Comparison of ENCODE assay signal across 15 cellular contexts in the genomic region with DNA sequence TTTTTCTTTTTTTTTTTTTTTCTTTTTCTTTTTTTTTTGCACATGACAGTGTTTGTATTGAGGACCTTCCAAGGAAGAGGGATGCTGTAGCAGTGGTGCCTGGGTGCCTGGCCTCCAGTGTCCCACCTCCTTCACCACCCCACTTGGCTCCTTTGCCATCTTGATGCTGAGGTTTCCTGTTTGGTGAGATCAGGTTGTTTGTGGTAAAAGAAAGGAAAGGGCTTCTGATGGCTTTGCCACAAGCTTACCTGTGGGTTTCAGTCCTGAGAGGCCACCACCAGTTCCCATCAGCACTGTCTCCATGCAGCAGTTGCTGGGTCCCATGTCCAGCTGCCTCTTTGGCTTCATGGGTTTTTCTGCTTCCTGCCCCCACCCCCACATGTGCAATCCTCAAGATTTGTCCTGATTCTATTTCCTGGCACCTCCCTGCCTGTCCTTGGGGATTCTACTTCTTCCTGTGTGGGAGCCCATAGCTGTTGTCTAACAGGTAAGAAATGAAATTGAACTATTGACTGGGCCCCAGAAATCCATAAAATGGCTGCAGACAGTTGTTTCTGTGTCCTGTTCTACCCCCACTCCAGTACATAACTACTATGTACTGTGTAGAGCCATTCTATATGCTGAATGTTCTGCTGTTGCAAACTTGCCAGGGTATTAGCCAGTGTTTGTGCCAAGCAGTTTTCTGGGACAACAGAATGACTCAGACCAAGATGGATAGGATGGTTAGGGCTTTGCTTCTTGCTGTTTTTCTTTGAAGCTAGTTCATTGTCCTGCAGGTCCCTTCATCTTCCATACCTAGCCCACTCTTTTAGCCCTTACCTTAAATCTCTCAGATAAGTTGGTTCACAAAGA. TPM values are rescaled to one million over a fixed set of nuclear protein-coding genes. Genes with fewer than 3 reads are reported as not detected.
DNase-seq lines count a peak whose midpoint lies in the region; ATAC-seq and TF ChIP-seq lines count a peak whose summit lies in the region.
"Had no signal": no experiment of that assay in that cellular context is flagged by ENCODE, and none has a peak within 500 bp of the region (broad histone marks: within the 10 kb centered on the region; RNA-seq: fewer than 3 reads in every experiment).

No MANE protein-coding gene starts in this region.

- no peaks in the 10 kb centered on the region for H3K9me3 ChIP-seq in endodermal cell (ENCODE audit: control insufficient read depth, low read length)
- H3K9me3 ChIP-seq: heart right ventricle, ovary, testis had no signal

- no peak overlapping the region for H3K9ac ChIP-seq in endodermal cell (ENCODE audit: extremely low read depth, low read length, poor library complexity, severe bottlenecking)

- peaks cover 71% of the 10 kb centered on the region for H3K36me3 ChIP-seq in endodermal cell (ENCODE audit: control insufficient read depth, insufficient read depth, low read length)
- H3K36me3 ChIP-seq: ovary had no signal

- ATAC-seq in activated naive CD4-positive, alpha-beta T cell treated with anti-CD3 and anti-CD28 coated beads, Interleukin-2, amount 50 U/mL, for 72 hours: no peak
- ATAC-seq in Right ventricle myocardium superior (ENCODE audit: poor library complexity) (no peak), GM19324 (IDR thresholded peaks at IDR 0.05; ENCODE audit: low FRiP score, unreplicated experiment) (no peak), HG02678 (IDR thresholded peaks at IDR 0.05; ENCODE audit: unreplicated experiment) (no peak)
- ATAC-seq: heart right ventricle had no signal

- peaks cover 51 to 57% of the 10 kb centered on the region in 2 donors for H3K36me3 Mint-ChIP-seq in activated naive CD4-positive, alpha-beta T cell treated with anti-CD3 and anti-CD28 coated beads, Interleukin-2, amount 50 U/mL, for 72 hours
- H3K36me3 Mint-ChIP-seq in activated naive CD4-positive, alpha-beta T cell treated with anti-CD3 and anti-CD28 coated beads for 36 hours (ENCODE audit: low read depth): peaks cover 46% of the 10 kb centered on the region
- H3K36me3 Mint-ChIP-seq in T-helper 2 cell treated with Interferon-gamma antibody and Interleukin-4, amounts not matched to agents 5 μg/mL and 100 μg/mL, for 36 hours (ENCODE audit: low read depth): peaks cover 64% of the 10 kb centered on the region
- H3K36me3 Mint-ChIP-seq in endodermal cell (ENCODE audit: low read depth): peaks cover 62% of the 10 kb centered on the region

- DNase-seq in activated naive CD4-positive, alpha-beta T cell treated with anti-CD3 and anti-CD28 coated beads, Interleukin-2, amount 50 U/mL, for 72 hours (ENCODE audit: low spot score in 2 of 2): no peak
- DNase-seq in activated naive CD4-positive, alpha-beta T cell treated with anti-CD3 and anti-CD28 coated beads for 36 hours: no peak
- DNase-seq in T-helper 2 cell treated with Interferon-gamma antibody and Interleukin-4, amounts not matched to agents 5 μg/mL and 100 μg/mL, for 36 hours (ENCODE audit: low spot score): no peak
- no peak for DNase-seq in endodermal cell
- peak; percentile 39 for DNase-seq in superior temporal gyrus (ENCODE audit: extremely low spot score)
- no peak for DNase-seq in Right ventricle myocardium superior
- DNase-seq: effector CD4-positive, alpha-beta T cell; heart right ventricle; NCI-H2081; OCI-M1; ovary; testis had no signal

- CTCF ChIA-PET in activated naive CD4-positive, alpha-beta T cell treated with anti-CD3 and anti-CD28 coated beads for 36 hours (lab: Charles Lee): interaction anchor here (0.6 kb wide), 1 partner anchor 87 kb away, joined by 3 read pairs; no protein-coding TSS in a partner anchor

- intact Hi-C loops in activated naive CD4-positive, alpha-beta T cell treated with anti-CD3 and anti-CD28 coated beads for 36 hours (cut with micrococcal nuclease): no loop called here
- intact Hi-C loops in Right ventricle myocardium superior (cut with DNase I): no loop called here

- H3K4me3 ChIP-seq in endodermal cell (ENCODE audit: low read length): no peak overlapping the region
- H3K4me3 ChIP-seq: heart right ventricle, lung, ovary, testis had no signal

- H3K4me1 Mint-ChIP-seq in activated naive CD4-positive, alpha-beta T cell treated with anti-CD3 and anti-CD28 coated beads for 36 hours (ENCODE audit: low read depth): peaks cover 45% of the 10 kb centered on the region
- H3K4me1 Mint-ChIP-seq in T-helper 2 cell treated with Interferon-gamma antibody and Interleukin-4, amounts not matched to agents 5 μg/mL and 100 μg/mL, for 36 hours (ENCODE audit: low read depth): peaks cover 47% of the 10 kb centered on the region
- H3K4me1 Mint-ChIP-seq in endodermal cell: peaks cover 10% of the 10 kb centered on the region

- H3K4me1 ChIP-seq in endodermal cell (ENCODE audit: control insufficient read depth, insufficient read depth, low read length): no peaks in the 10 kb centered on the region

- no peaks in the 10 kb centered on the region for H3K27me3 ChIP-seq in endodermal cell (ENCODE audit: control insufficient read depth, insufficient read depth, low read length, poor library complexity, severe bottlenecking)
- H3K27me3 ChIP-seq: heart right ventricle, ovary, testis had no signal

- peak overlapping the region; percentile 67 to 86 for H3K27ac Mint-ChIP-seq in activated naive CD4-positive, alpha-beta T cell treated with anti-CD3 and anti-CD28 coated beads, Interleukin-2, amount 50 U/mL, for 72 hours
- H3K27ac Mint-ChIP-seq in activated naive CD4-positive, alpha-beta T cell treated with anti-CD3 and anti-CD28 coated beads for 36 hours: no peak overlapping the region
- peak overlapping the region; percentile 49 for H3K27ac Mint-ChIP-seq in T-helper 2 cell treated with Interferon-gamma antibody and Interleukin-4, amounts not matched to agents 5 μg/mL and 100 μg/mL, for 36 hours
- peak overlapping the region; percentile 59 for H3K27ac Mint-ChIP-seq in endodermal cell

- no peak overlapping the region for H3K27ac ChIP-seq in endodermal cell (ENCODE audit: low read depth, low read length)
- H3K27ac ChIP-seq: ovary, testis had no signal

- no peak for TF ChIP-seq CTCF in endodermal cell (conservative IDR thresholded peaks at IDR 0.05)

- no peaks in the 10 kb centered on the region for H3K9me3 Mint-ChIP-seq in activated naive CD4-positive, alpha-beta T cell treated with anti-CD3 and anti-CD28 coated beads, Interleukin-2, amount 50 U/mL, for 72 hours
- no peaks in the 10 kb centered on the region for H3K9me3 Mint-ChIP-seq in activated naive CD4-positive, alpha-beta T cell treated with anti-CD3 and anti-CD28 coated beads for 36 hours
- no peaks in the 10 kb centered on the region for H3K9me3 Mint-ChIP-seq in T-helper 2 cell treated with Interferon-gamma antibody and Interleukin-4, amounts not matched to agents 5 μg/mL and 100 μg/mL, for 36 hours
- H3K9me3 Mint-ChIP-seq in endodermal cell: no peaks in the 10 kb centered on the region

- no peaks in the 10 kb centered on the region for H3K27me3 Mint-ChIP-seq in activated naive CD4-positive, alpha-beta T cell treated with anti-CD3 and anti-CD28 coated beads for 36 hours (ENCODE audit: low read depth)
- no peaks in the 10 kb centered on the region for H3K27me3 Mint-ChIP-seq in T-helper 2 cell treated with Interferon-gamma antibody and Interleukin-4, amounts not matched to agents 5 μg/mL and 100 μg/mL, for 36 hours (ENCODE audit: low read depth)
- no peaks in the 10 kb centered on the region for H3K27me3 Mint-ChIP-seq in endodermal cell (ENCODE audit: insufficient read depth)

- no peak overlapping the region for H3K4me3 Mint-ChIP-seq in activated naive CD4-positive, alpha-beta T cell treated with anti-CD3 and anti-CD28 coated beads for 36 hours
- H3K4me3 Mint-ChIP-seq in T-helper 2 cell treated with Interferon-gamma antibody and Interleukin-4, amounts not matched to agents 5 μg/mL and 100 μg/mL, for 36 hours: peak overlapping the region; percentile 67
- H3K4me3 Mint-ChIP-seq in endodermal cell: no peak overlapping the region

RNA-seq across cellular contexts. Expression of a gene that starts 4.2 kb away (rescaled TPM):
- 10 to 100 TPM; 20.8 to 24.9 TPM for total RNA-seq in activated naive CD4-positive, alpha-beta T cell treated with anti-CD3 and anti-CD28 coated beads, Interleukin-2, amount 50 U/mL, for 72 hours
- total RNA-seq in activated naive CD4-positive, alpha-beta T cell treated with anti-CD3 and anti-CD28 coated beads for 36 hours: 10 to 100 TPM; 13.1 to 14.8 TPM
- 10 to 100 TPM in 1 of 2 donors, 1 to 10 TPM in 1; 9.2 to 11.1 TPM for total RNA-seq in endodermal cell
- polyA plus RNA-seq in endodermal cell (2013, experiment 1 of 2): 26.3 TPM
- polyA plus RNA-seq in endodermal cell (2013, experiment 2 of 2): 22.7 TPM
- total RNA-seq in Right ventricle myocardium superior: 25.0 TPM

RNA-seq across cellular contexts. Expression of a gene that starts 9.3 kb away (rescaled TPM):
- 1 to 10 TPM; 4.6 to 7.2 TPM for total RNA-seq in activated naive CD4-positive, alpha-beta T cell treated with anti-CD3 and anti-CD28 coated beads, Interleukin-2, amount 50 U/mL, for 72 hours
- total RNA-seq in activated naive CD4-positive, alpha-beta T cell treated with anti-CD3 and anti-CD28 coated beads for 36 hours: 1 to 10 TPM; 4.8 to 5.9 TPM
- 1 to 10 TPM; 4.7 to 6.3 TPM for total RNA-seq in endodermal cell
- 6.5 TPM for polyA plus RNA-seq in endodermal cell (2013, experiment 1 of 2)
- polyA plus RNA-seq in endodermal cell (2013, experiment 2 of 2): 6.7 TPM
- total RNA-seq in Right ventricle myocardium superior: 0.97 TPM

RNA-seq across cellular contexts. Expression of a gene that starts 12.7 kb away (rescaled TPM):
- total RNA-seq in activated naive CD4-positive, alpha-beta T cell treated with anti-CD3 and anti-CD28 coated beads, Interleukin-2, amount 50 U/mL, for 72 hours: under 1 TPM in 1 of 2 donors, not detected in 1; 0.16 TPM
- not detected for total RNA-seq in activated naive CD4-positive, alpha-beta T cell treated with anti-CD3 and anti-CD28 coated beads for 36 hours
- total RNA-seq in endodermal cell (not detected), Right ventricle myocardium superior (not detected)
- polyA plus RNA-seq in endodermal cell (2013, experiment 1 of 2): not detected
- not detected for polyA plus RNA-seq in endodermal cell (2013, experiment 2 of 2)
- total RNA-seq: heart right ventricle had no signal
- polyA plus RNA-seq: heart right ventricle had no signal

RNA-seq across cellular contexts. Expression of a gene that starts 16.7 kb away (rescaled TPM):
- 10 to 100 TPM; 71.9 to 81.7 TPM for total RNA-seq in activated naive CD4-positive, alpha-beta T cell treated with anti-CD3 and anti-CD28 coated beads, Interleukin-2, amount 50 U/mL, for 72 hours
- total RNA-seq in activated naive CD4-positive, alpha-beta T cell treated with anti-CD3 and anti-CD28 coated beads for 36 hours: 10 to 100 TPM; 84.3 to 86.2 TPM
- 10 to 100 TPM; 38.3 to 39.4 TPM for total RNA-seq in endodermal cell
- polyA plus RNA-seq in endodermal cell (2013, experiment 1 of 2): 39.7 TPM
- 37.8 TPM for polyA plus RNA-seq in endodermal cell (2013, experiment 2 of 2)
- 15.5 TPM for total RNA-seq in Right ventricle myocardium superior

RNA-seq across cellular contexts. Expression of a gene that starts 26.0 kb away (rescaled TPM):
- total RNA-seq in activated naive CD4-positive, alpha-beta T cell treated with anti-CD3 and anti-CD28 coated beads, Interleukin-2, amount 50 U/mL, for 72 hours: 10 to 100 TPM in 1 of 2 donors, 1 to 10 TPM in 1; 7.0 to 10.7 TPM
- 1 to 10 TPM; 5.1 to 6.4 TPM for total RNA-seq in activated naive CD4-positive, alpha-beta T cell treated with anti-CD3 and anti-CD28 coated beads for 36 hours
- 10 to 100 TPM; 35.1 to 35.5 TPM for total RNA-seq in endodermal cell
- polyA plus RNA-seq in endodermal cell (2013, experiment 1 of 2): 13.6 TPM
- polyA plus RNA-seq in endodermal cell (2013, experiment 2 of 2): 14.6 TPM
- total RNA-seq in Right ventricle myocardium superior: 7.5 TPM
